In the genomic region with DNA sequence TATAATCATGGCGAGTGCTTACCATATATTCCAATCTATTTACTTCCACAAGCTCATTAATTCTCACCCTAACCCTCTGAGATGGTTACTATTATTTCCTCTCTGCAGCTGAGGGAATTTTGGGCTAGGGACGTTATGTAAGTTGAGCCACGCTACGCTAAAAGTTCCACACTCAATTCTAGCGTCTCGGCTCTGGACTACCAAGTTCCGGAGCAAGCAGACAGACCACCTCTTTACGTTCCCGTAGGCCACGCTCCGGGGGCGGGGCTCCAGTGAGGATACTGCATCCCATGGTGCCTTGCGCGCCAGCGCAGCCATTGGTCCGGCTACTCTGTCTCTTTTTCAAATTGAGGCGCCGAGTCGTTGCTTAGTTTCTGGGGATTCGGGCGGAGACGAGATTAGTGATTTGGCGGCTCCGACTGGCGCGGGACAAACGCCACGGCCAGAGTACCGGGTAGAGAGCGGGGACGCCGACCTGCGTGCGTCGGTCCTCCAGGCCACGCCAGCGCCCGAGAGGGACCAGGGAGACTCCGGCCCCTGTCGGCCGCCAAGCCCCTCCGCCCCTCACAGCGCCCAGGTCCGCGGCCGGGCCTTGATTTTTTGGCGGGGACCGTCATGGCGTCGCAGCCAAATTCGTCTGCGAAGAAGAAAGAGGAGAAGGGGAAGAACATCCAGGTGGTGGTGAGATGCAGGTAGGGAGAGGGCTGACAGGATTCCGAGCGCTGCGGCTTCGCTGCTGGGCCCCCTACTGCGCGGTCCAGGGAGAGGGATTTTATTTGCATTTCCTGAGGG, we compare ENCODE assay signal across 8 cellular contexts. TPM values are rescaled to one million over a fixed set of nuclear protein-coding genes. Genes with fewer than 3 reads are reported as not detected.
DNase-seq lines count a peak whose midpoint lies in the region; ATAC-seq and TF ChIP-seq lines count a peak whose summit lies in the region.

KIF11 (plus strand) TSS at position 370 of the 792 bp plus-strand sequence; CDS start at position 616, 246 bp downstream.

- no peaks in the 10 kb centered on the region for H3K9me3 Mint-ChIP-seq in activated T-cell treated with anti-CD3 and anti-CD28 coated beads, Interleukin-2, amount 50 U/mL, for 24 hours

- DNase-seq in DMS153 (lab: John Stamatoyannopoulos, UW) (peak; percentile 95), KBM-7 (peak; percentile 97)
- DNase-seq in activated T-cell treated with anti-CD3 and anti-CD28 coated beads, Interleukin-2, amount 50 U/mL, for 24 hours = peak; percentile 97
- peak; percentile 90 to 92 for DNase-seq in stimulated activated CD8-positive, alpha-beta memory T cell treated with anti-CD3 and anti-CD28 coated beads, Interleukin-7, amount 100 ng/mL, for 1 hour (ENCODE audit: low read depth in 2 of 2)

- peak within 1 kb of the TSS; percentile 93 for H3K4me3 Mint-ChIP-seq in activated T-cell treated with anti-CD3 and anti-CD28 coated beads, Interleukin-2, amount 50 U/mL, for 24 hours

- H3K27me3 Mint-ChIP-seq in activated T-cell treated with anti-CD3 and anti-CD28 coated beads, Interleukin-2, amount 50 U/mL, for 24 hours = no peaks in the 10 kb centered on the region

- H3K4me1 Mint-ChIP-seq in activated T-cell treated with anti-CD3 and anti-CD28 coated beads, Interleukin-2, amount 50 U/mL, for 24 hours (ENCODE audit: low read depth) = peaks cover 40% of the 10 kb centered on the region

- H3K36me3 ChIP-seq in esophagus (ENCODE audit: control insufficient read depth in 2 of 2, insufficient read depth in 2 of 2, low read length in 1 of 2) (no peaks in the 10 kb centered on the region), mucosa of stomach (ENCODE audit: control insufficient read depth, insufficient read depth, low read length) (no peaks in the 10 kb centered on the region)

- no peaks in the 10 kb centered on the region for H3K4me1 ChIP-seq in esophagus (ENCODE audit: control insufficient read depth in 2 of 2, insufficient read depth in 2 of 2, low read length in 1 of 2)
- H3K4me1 ChIP-seq in mucosa of stomach (ENCODE audit: control insufficient read depth, insufficient read depth, low read length) = peaks cover 8% of the 10 kb centered on the region

- peak within 1 kb of the TSS; percentile 82 for H3K4me3 ChIP-seq in esophagus (ENCODE audit: low read depth in 1 of 2, low read length in 2 of 2)
- H3K4me3 ChIP-seq in mucosa of stomach (ENCODE audit: low read length) = peak within 1 kb of the TSS; percentile 79

- H3K9me3 ChIP-seq in esophagus (ENCODE audit: control insufficient read depth in 2 of 2, insufficient read depth in 1 of 2, low read depth in 1 of 2, low read length in 1 of 2) (no peaks in the 10 kb centered on the region), mucosa of stomach (ENCODE audit: control insufficient read depth, low read length) (no peaks in the 10 kb centered on the region)

- H3K9ac ChIP-seq in mucosa of stomach (ENCODE audit: low read length) = peak within 1 kb of the TSS; percentile 78

- peaks cover 21% of the 10 kb centered on the region for H3K36me3 Mint-ChIP-seq in activated T-cell treated with anti-CD3 and anti-CD28 coated beads, Interleukin-2, amount 50 U/mL, for 24 hours (ENCODE audit: low read depth)

- in situ Hi-C loops in KBM-7 (cut with MboI; ENCODE audit: low pct_unique_long_range_greater_than_20kb, low sequenced_read_pairs) = no loop called here

- WGBS in esophagus, 2 donors = 0 to 1% methylated on average over 58 of the region's 58 CpGs

- no peaks in the 10 kb centered on the region for H3K27me3 ChIP-seq in esophagus (ENCODE audit: control insufficient read depth in 1 of 2, insufficient read depth in 2 of 2, low read length in 2 of 2)
- H3K27me3 ChIP-seq in mucosa of stomach (ENCODE audit: control insufficient read depth, insufficient read depth, low read length) = no peaks in the 10 kb centered on the region

- H3K27ac Mint-ChIP-seq in activated T-cell treated with anti-CD3 and anti-CD28 coated beads, Interleukin-2, amount 50 U/mL, for 24 hours = peak within 1 kb of the TSS; percentile 97

- peak; percentile 67 for ATAC-seq in GM21619 (IDR thresholded peaks at IDR 0.05; ENCODE audit: unreplicated experiment)

- H3K27ac ChIP-seq in esophagus (ENCODE audit: low read depth in 2 of 2, low read length in 1 of 2) = peak within 1 kb of the TSS; percentile 94 to 96

TF ChIP-seq in PFSK-1, 5 proteins besides CTCF, POLR2A, EP300 and RAD21:
- TF ChIP-seq POLR2AphosphoS5 (IDR thresholded peaks at IDR 0.05; ENCODE audit: low read depth, low read length) (peak; percentile 95), TAF1 (IDR thresholded peaks at IDR 0.05; ENCODE audit: borderline replicate concordance, insufficient read depth, low read length) (peak; percentile 73), SIN3A (IDR thresholded peaks at IDR 0.05; ENCODE audit: borderline replicate concordance, insufficient read depth, low read length) (0 out of 2 replicates have a peak, but pooled peaks have one; percentile 79), FOXP2 (optimal IDR thresholded peaks at IDR 0.05; ENCODE audit: borderline replicate concordance, extremely low read depth, extremely low read length, insufficient read depth) (peak; percentile 33)
- TF ChIP-seq, protein P1, sequence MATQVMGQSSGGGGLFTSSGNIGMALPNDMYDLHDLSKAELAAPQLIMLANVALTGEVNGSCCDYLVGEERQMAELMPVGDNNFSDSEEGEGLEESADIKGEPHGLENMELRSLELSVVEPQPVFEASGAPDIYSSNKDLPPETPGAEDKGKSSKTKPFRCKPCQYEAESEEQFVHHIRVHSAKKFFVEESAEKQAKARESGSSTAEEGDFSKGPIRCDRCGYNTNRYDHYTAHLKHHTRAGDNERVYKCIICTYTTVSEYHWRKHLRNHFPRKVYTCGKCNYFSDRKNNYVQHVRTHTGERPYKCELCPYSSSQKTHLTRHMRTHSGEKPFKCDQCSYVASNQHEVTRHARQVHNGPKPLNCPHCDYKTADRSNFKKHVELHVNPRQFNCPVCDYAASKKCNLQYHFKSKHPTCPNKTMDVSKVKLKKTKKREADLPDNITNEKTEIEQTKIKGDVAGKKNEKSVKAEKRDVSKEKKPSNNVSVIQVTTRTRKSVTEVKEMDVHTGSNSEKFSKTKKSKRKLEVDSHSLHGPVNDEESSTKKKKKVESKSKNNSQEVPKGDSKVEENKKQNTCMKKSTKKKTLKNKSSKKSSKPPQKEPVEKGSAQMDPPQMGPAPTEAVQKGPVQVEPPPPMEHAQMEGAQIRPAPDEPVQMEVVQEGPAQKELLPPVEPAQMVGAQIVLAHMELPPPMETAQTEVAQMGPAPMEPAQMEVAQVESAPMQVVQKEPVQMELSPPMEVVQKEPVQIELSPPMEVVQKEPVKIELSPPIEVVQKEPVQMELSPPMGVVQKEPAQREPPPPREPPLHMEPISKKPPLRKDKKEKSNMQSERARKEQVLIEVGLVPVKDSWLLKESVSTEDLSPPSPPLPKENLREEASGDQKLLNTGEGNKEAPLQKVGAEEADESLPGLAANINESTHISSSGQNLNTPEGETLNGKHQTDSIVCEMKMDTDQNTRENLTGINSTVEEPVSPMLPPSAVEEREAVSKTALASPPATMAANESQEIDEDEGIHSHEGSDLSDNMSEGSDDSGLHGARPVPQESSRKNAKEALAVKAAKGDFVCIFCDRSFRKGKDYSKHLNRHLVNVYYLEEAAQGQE (IDR thresholded peaks at IDR 0.05; ENCODE audit: insufficient read depth in 1 of 2, low read depth in 2 of 2, low read length in 2 of 2) = peak in 1 of 2 experiments; percentile 6; a peak in 1 of 4 replicates

RNA-seq across cellular contexts. Expression of gene KIF11, which starts in this region (rescaled TPM):
- 4.4 TPM for polyA plus RNA-seq in PFSK-1 (2012; ENCODE audit: insufficient read length, low read depth)
- 1 to 10 TPM; 4.1 to 7.1 TPM for polyA plus RNA-seq in esophagus

Comparison
In these comparisons a context has a peak if more than half of its experiments do, and no peak if none do; other contexts are left out.
1. Peak in every context shown above with its lines: DNase-seq, ATAC-seq, H3K4me3 ChIP-seq and H3K27ac ChIP-seq.